Comparison of ENCODE assay signal across 17 cellular contexts in the genomic region with DNA sequence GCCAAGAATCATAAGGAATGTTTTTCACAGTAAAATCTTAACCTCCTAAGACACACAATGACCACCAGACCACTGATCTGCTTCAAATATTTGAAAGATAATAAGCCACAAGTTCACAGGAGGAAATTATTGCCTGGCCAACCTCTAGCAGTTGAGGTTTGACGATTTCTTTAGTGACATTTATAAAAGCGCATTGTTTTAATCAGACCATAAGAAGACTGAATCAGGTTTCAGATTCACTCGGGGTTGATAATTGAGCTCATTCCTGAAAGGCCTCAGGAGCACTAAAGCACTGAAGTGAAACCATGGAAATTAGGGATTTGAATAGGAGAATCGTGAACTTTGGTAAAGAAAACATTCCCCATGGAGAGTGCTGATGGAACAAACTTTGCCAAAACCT. TPM values are rescaled to one million over a fixed set of nuclear protein-coding genes. Genes with fewer than 3 reads are reported as not detected.
DNase-seq lines count a peak whose midpoint lies in the region; ATAC-seq and TF ChIP-seq lines count a peak whose summit lies in the region.
"Had no signal": no experiment of that assay in that cellular context is flagged by ENCODE, and none has a peak within 500 bp of the region (broad histone marks: within the 10 kb centered on the region; RNA-seq: fewer than 3 reads in every experiment).

No MANE protein-coding gene starts in this region.

- intact Hi-C loops in upper lobe of right lung (cut with DNase I), result no loop called here

- H3K4me1 ChIP-seq in ectodermal cell (ENCODE audit: control insufficient read depth, insufficient read depth, low read length) (peaks cover 3% of the 10 kb centered on the region), upper lobe of right lung (no peaks in the 10 kb centered on the region)

- no peak for TF ChIP-seq CTCF in upper lobe of right lung (IDR thresholded peaks at IDR 0.05)

- DNase-seq in NCI-H526 (lab: John Stamatoyannopoulos, UW), result peak; percentile 89 to 92
- peak; percentile 82 for DNase-seq in left kidney (ENCODE audit: low read depth, low spot score)
- DNase-seq in renal cortical epithelial cell (ENCODE audit: low read depth), result peak; percentile 84
- no peak for DNase-seq in HK-2 (ENCODE audit: unreplicated experiment)
- no peak for DNase-seq in OCI-M2 (lab: John Stamatoyannopoulos, UW; ENCODE audit: unreplicated experiment)
- no peak for DNase-seq in upper lobe of right lung
- DNase-seq: CD4-positive, alpha-beta memory T cell; MM.1S; NCI-H1105; NCI-H1694 treated with DMSO at 0.1 percent for 48 hours; NCI-H2107; NCI-H2227 treated with DMSO at 0.1 percent for 48 hours; NCI-H524 treated with DMSO at 0.1 percent for 48 hours; SHP77 treated with DMSO at 0.1 percent for 48 hours had no signal

- ATAC-seq in GM21381 (IDR thresholded peaks at IDR 0.05; ENCODE audit: unreplicated experiment) (no peak), upper lobe of right lung (no peak)

- no peak overlapping the region for H3K4me3 ChIP-seq in ectodermal cell (ENCODE audit: insufficient read depth, low read depth, low read length)
- no peak overlapping the region for H3K4me3 ChIP-seq in upper lobe of right lung
- H3K4me3 ChIP-seq: HAP-1 had no signal

- no peaks in the 10 kb centered on the region for H3K27me3 ChIP-seq in ectodermal cell (ENCODE audit: control insufficient read depth, insufficient read depth, low read length, poor library complexity, severe bottlenecking)
- H3K27me3 ChIP-seq in upper lobe of right lung, result no peaks in the 10 kb centered on the region

- H3K9me3 ChIP-seq in ectodermal cell (ENCODE audit: control insufficient read depth, low read length), result no peaks in the 10 kb centered on the region
- H3K9me3 ChIP-seq in upper lobe of right lung, result no peaks in the 10 kb centered on the region
- H3K9me3 ChIP-seq: HAP-1 had no signal

- H3K36me3 ChIP-seq in ectodermal cell (ENCODE audit: control insufficient read depth, insufficient read depth, low read length) (no peaks in the 10 kb centered on the region), upper lobe of right lung (no peaks in the 10 kb centered on the region)
- H3K36me3 ChIP-seq: HAP-1 had no signal

- WGBS in ectodermal cell, 2 experiments, result 90 to 92% methylated on average over 4 of the region's 4 CpGs

- H3K27ac ChIP-seq in ectodermal cell (ENCODE audit: insufficient read depth, low read depth, low read length, poor library complexity, severe bottlenecking) (peak overlapping the region; percentile 4), upper lobe of right lung (no peak overlapping the region)

RNA-seq across cellular contexts. Expression of a gene that starts 56.4 kb away (rescaled TPM):
- 362 TPM for polyA plus RNA-seq in ectodermal cell (2013, experiment 1 of 4)
- polyA plus RNA-seq in ectodermal cell (2013, experiment 2 of 4), result 346 TPM
- 317 TPM for polyA plus RNA-seq in ectodermal cell (2013, experiment 3 of 4)
- 329 TPM for polyA plus RNA-seq in ectodermal cell (2013, experiment 4 of 4)
- 668 and 975 TPM in 2 replicates for total RNA-seq in renal cortical epithelial cell
- total RNA-seq in upper lobe of right lung, result 144 TPM

Comparison
In these comparisons a context has a peak if more than half of its experiments do, and no peak if none do; other contexts are left out.
1. DNase-seq: peak in NCI-H526 (2 of 2), left kidney (single experiment) and renal cortical epithelial cell (single experiment); none in HK-2 (single experiment), OCI-M2 (single experiment) and upper lobe of right lung (single experiment).